In genomic region chr16:69340095-69340644, GRCh38 we compare ENCODE assay signal across 8 cellular contexts. TPM values are rescaled to one million over a fixed set of nuclear protein-coding genes. Genes with fewer than 3 reads are reported as not detected.
DNase-seq lines count a peak whose midpoint lies in the region; ATAC-seq, FAIRE-seq and TF ChIP-seq lines count a peak whose summit lies in the region.

No MANE protein-coding gene starts in this region.

- peak overlapping the region; percentile 96 for H3K9ac ChIP-seq in GM12878 (ENCODE audit: control insufficient read depth, insufficient read depth, low read length)

- BruUV-seq in GM12878 (replicated peaks; lab: Mats Ljungman, UMichigan) = no TSS peak

- intact Hi-C loops in GM12878 (cut with micrococcal nuclease; ENCODE audit: unreplicated experiment) = no loop called here

- H4K20me1 ChIP-seq in GM12878 (ENCODE audit: control insufficient read depth, insufficient read depth) = peaks cover 4% of the 10 kb centered on the region

- peak overlapping the region; percentile 92 for H3K4me3 ChIP-seq in AG10803 (ENCODE audit: low read length)
- peak overlapping the region; percentile 91 for H3K4me3 ChIP-seq in GM12878

- in situ Hi-C loops in GM12878 (cut with MboI) = no loop called here

- H3K27ac ChIP-seq in GM12878 (ENCODE audit: control insufficient read depth, insufficient read depth) = peak overlapping the region; percentile 85

- TF ChIP-seq RAD21 in GM12878 (IDR thresholded peaks at IDR 0.05; ENCODE audit: insufficient read depth, low read depth, low read length) = no peak

- CTCF ChIA-PET in GM12878 (lab: Yijun Ruan, JAX) = interaction anchor here (0.5 to 1.8 kb wide), 2 partner anchors 13 to 312 kb away, joined by 3 to 5 read pairs; no protein-coding TSS in a partner anchor

- no peaks in the 10 kb centered on the region for H3K9me3 ChIP-seq in GM12878 (replicated peaks; ENCODE audit: control insufficient read depth, insufficient read depth, low read length)

- SMC1A ChIA-PET in GM12878 (lab: Charles Lee; ENCODE audit: uncharacterized antibody, unreplicated experiment) = interaction anchor here (0.8 to 1.6 kb wide), 8 partner anchors 10 to 128 kb away, joined by 3 to 7 read pairs (median 4); partner anchors contain the start of genes PDF and VPS4A

- DNase-seq in AG10803 (ENCODE audit: low read depth) (peak; percentile 19), GM12878 (ENCODE audit: low read depth, low spot score) (no peak), memory B cell (ENCODE audit: low spot score in 2 of 2) (no peak), type B pancreatic cell (ENCODE audit: extremely low spot score, unreplicated experiment) (no peak), SKM-1 (lab: John Stamatoyannopoulos, UW; ENCODE audit: unreplicated experiment) (no peak), NCI-H146 (lab: John Stamatoyannopoulos, UW) (no peak)

- TF ChIP-seq CTCF in AG10803 (conservative IDR thresholded peaks at IDR 0.05; ENCODE audit: low read length) (no peak), GM12878 (IDR thresholded peaks at IDR 0.05 in 2 of 3, conservative IDR thresholded peaks at IDR 0.05 in 1 of 3; ENCODE audit: control insufficient read depth in 2 of 3, extremely low read depth in 1 of 3, insufficient read depth in 1 of 3, low read depth in 3 of 3, low read length in 3 of 3) (no peak), type B pancreatic cell (conservative IDR thresholded peaks at IDR 0.05) (no peak)

- ATAC-seq in HG03521 (IDR thresholded peaks at IDR 0.05; ENCODE audit: unreplicated experiment) = peak; percentile 4
- peak; percentile 3; the same call in 2 of the 3 replicates for ATAC-seq in GM12878
- no peak for ATAC-seq in memory B cell (ENCODE audit: low read depth)
- no peak for ATAC-seq in HG03378 (IDR thresholded peaks at IDR 0.05; ENCODE audit: unreplicated experiment)

- H3K27me3 ChIP-seq in GM12878 (replicated peaks in 1 of 2; ENCODE audit: control insufficient read depth in 2 of 2, insufficient read depth in 2 of 2, low read length in 1 of 2) = no peaks in the 10 kb centered on the region

- TF ChIP-seq EP300 in GM12878 (IDR thresholded peaks at IDR 0.05; ENCODE audit: borderline replicate concordance in 1 of 2, control insufficient read depth in 1 of 2, low read depth in 2 of 2, low read length in 2 of 2) = no peak

- H3K4me1 ChIP-seq in GM12878 (ENCODE audit: control insufficient read depth, insufficient read depth, low read length) = peaks cover 7% of the 10 kb centered on the region

- peaks cover 44% of the 10 kb centered on the region for H3K79me2 ChIP-seq in GM12878 (ENCODE audit: control insufficient read depth, insufficient read depth, low read length)

- H3K27ac Mint-ChIP-seq in memory B cell = peak overlapping the region; percentile 92
- H3K27ac Mint-ChIP-seq in type B pancreatic cell = peak overlapping the region; percentile 98

- H3K27me3 Mint-ChIP-seq in memory B cell = no peaks in the 10 kb centered on the region
- H3K27me3 Mint-ChIP-seq in type B pancreatic cell = no peaks in the 10 kb centered on the region

- H3K9me3 Mint-ChIP-seq in memory B cell = no peaks in the 10 kb centered on the region
- no peaks in the 10 kb centered on the region for H3K9me3 Mint-ChIP-seq in type B pancreatic cell

- H3K4me3 Mint-ChIP-seq in memory B cell (peak overlapping the region; percentile 97), type B pancreatic cell (peak overlapping the region; percentile 100)

- WGBS in GM12878 (ENCODE audit: insufficient coverage, insufficient replicate concordance, low lambda C conversion rate, missing lambda C conversion rate) = 2% methylated on average over 16 of the region's 16 CpGs

- peak overlapping the region; percentile 82 for H2AFZ ChIP-seq in GM12878 (ENCODE audit: control insufficient read depth, low read depth, low read length)

- POLR2A ChIA-PET in GM12878 (lab: Charles Lee) = interaction anchor here (0.5 to 5.5 kb wide), 7 partner anchors 11 to 413 kb away, joined by 3 to 42 read pairs (median 4); partner anchors contain the start of gene PDF

- H3K36me3 Mint-ChIP-seq in memory B cell (peaks cover 12% of the 10 kb centered on the region), type B pancreatic cell (peaks cover 19% of the 10 kb centered on the region)

- FAIRE-seq in GM12878 (lab: Jason Lieb, UNC) = peak; percentile 62

- H3K4me2 ChIP-seq in GM12878 (ENCODE audit: control insufficient read depth, insufficient read depth) = peak overlapping the region; percentile 94

- no peak for TF ChIP-seq POLR2A in GM12878 (IDR thresholded peaks at IDR 0.05; ENCODE audit: low read depth, low read length)

- peaks cover 17% of the 10 kb centered on the region for H3K4me1 Mint-ChIP-seq in memory B cell
- peaks cover 27% of the 10 kb centered on the region for H3K4me1 Mint-ChIP-seq in type B pancreatic cell (ENCODE audit: unreplicated experiment)

- H3K36me3 ChIP-seq in GM12878 (ENCODE audit: control insufficient read depth in 2 of 2, insufficient read depth in 2 of 2, low read length in 1 of 2) = peaks cover 1 to 29% of the 10 kb centered on the region in 2 experiments

- RAD21 ChIA-PET in GM12878 (lab: Charles Lee; ENCODE audit: unreplicated experiment) = interaction anchor here (0.8 to 1.4 kb wide), 2 partner anchors 10 to 256 kb away, joined by 3 to 5 read pairs; partner anchors contain the start of gene PDF

RNA-seq across cellular contexts. Expression of gene NIP7, which starts 0.6 kb away (rescaled TPM):
- total RNA-seq in GM12878 (2013; cell fraction: nucleolus; rRNA removed) = 21.6 and 24.4 TPM in 2 replicates
- total RNA-seq in GM12878 (2014; rRNA removed) (35.5 and 43.2 TPM in 2 replicates), GM12878 (2014; rRNA removed; fragmentation: Illumina TruSeq; extraction: Trizol) (54.1 and 58.9 TPM in 2 replicates), GM12878 (2021) (38.5 and 39.1 TPM in 2 replicates), type B pancreatic cell (ENCODE audit: low replicate concordance) (30.2 and 33.2 TPM in 2 replicates)
- polyA plus RNA-seq in GM12878 (2011; ENCODE audit: low read depth) = 23.3 TPM
- polyA plus RNA-seq in GM12878 (2011; rRNA removed) (18.8 and 20.7 TPM in 2 replicates), GM12878 (2014; fragmentation: Illumina TruSeq; extraction: Trizol) (57.7 and 68.6 TPM in 2 replicates), GM12878 (2014; fragmentation: Nextera tagmentation; extraction: Ambion mirVana) (10 to 100 TPM; 57.8 to 62.9 TPM), GM12878 (2014; rRNA removed) (35.5 and 38.6 TPM in 2 replicates), GM12878 (2016; fragmentation: Nextera tagmentation; extraction: Ambion mirVana) (10 to 100 TPM; 56.6 to 56.7 TPM)
- polyA plus RNA-seq in GM12878 (2011; cell fraction: cytosol; rRNA removed) = 12.9 and 16.9 TPM in 2 replicates
- polyA plus RNA-seq in GM12878 (2011; cell fraction: nucleus; rRNA removed) = 7.0 and 9.8 TPM in 2 replicates
- 22.9 and 28.6 TPM in 2 replicates for polyA plus RNA-seq in GM12878 (2012)
- 18.5 and 18.8 TPM in 2 replicates for polyA minus RNA-seq in GM12878 (2011; rRNA and poly(A)+ RNA removed)
- 7.5 and 7.9 TPM in 2 replicates for polyA minus RNA-seq in GM12878 (2011; cell fraction: cytosol; rRNA and poly(A)+ RNA removed)
- 9.7 and 11.0 TPM in 2 replicates for polyA minus RNA-seq in GM12878 (2011; cell fraction: nucleus; rRNA and poly(A)+ RNA removed)

RNA-seq across cellular contexts. Expression of gene COG8, which starts 0.8 kb away (rescaled TPM):
- total RNA-seq in GM12878 (2013; cell fraction: nucleolus; rRNA removed) = 59.5 and 67.1 TPM in 2 replicates
- 38.0 and 39.6 TPM in 2 replicates for total RNA-seq in GM12878 (2014; rRNA removed)
- total RNA-seq in GM12878 (2014; rRNA removed; fragmentation: Illumina TruSeq; extraction: Trizol) = 18.1 and 19.1 TPM in 2 replicates
- total RNA-seq in GM12878 (2021) = 29.9 and 38.6 TPM in 2 replicates
- 10.7 TPM for polyA plus RNA-seq in GM12878 (2011; ENCODE audit: low read depth)
- polyA plus RNA-seq in GM12878 (2011; rRNA removed) = 12.4 and 20.3 TPM in 2 replicates
- polyA plus RNA-seq in GM12878 (2011; cell fraction: cytosol; rRNA removed) = 26.3 and 31.1 TPM in 2 replicates
- 24.1 and 27.5 TPM in 2 replicates for polyA plus RNA-seq in GM12878 (2011; cell fraction: nucleus; rRNA removed)
- polyA plus RNA-seq in GM12878 (2012) = 13.7 and 16.0 TPM in 2 replicates
- polyA plus RNA-seq in GM12878 (2014; fragmentation: Illumina TruSeq; extraction: Trizol) = 13.1 and 17.5 TPM in 2 replicates
- 1 to 10 TPM; 2.8 to 3.1 TPM for polyA plus RNA-seq in GM12878 (2014; fragmentation: Nextera tagmentation; extraction: Ambion mirVana)
- polyA plus RNA-seq in GM12878 (2014; rRNA removed) = 25.1 and 27.2 TPM in 2 replicates
- polyA plus RNA-seq in GM12878 (2016; fragmentation: Nextera tagmentation; extraction: Ambion mirVana) = 10 to 100 TPM; 29.2 to 31.0 TPM
- 35.3 and 52.3 TPM in 2 replicates for polyA minus RNA-seq in GM12878 (2011; rRNA and poly(A)+ RNA removed)
- 15.2 and 16.5 TPM in 2 replicates for polyA minus RNA-seq in GM12878 (2011; cell fraction: cytosol; rRNA and poly(A)+ RNA removed)
- 29.6 and 47.5 TPM in 2 replicates for polyA minus RNA-seq in GM12878 (2011; cell fraction: nucleus; rRNA and poly(A)+ RNA removed)
- total RNA-seq in type B pancreatic cell (ENCODE audit: low replicate concordance) = 42.5 and 57.3 TPM in 2 replicates

RNA-seq across cellular contexts. Expression of gene PDF, which starts 9.8 kb away (rescaled TPM):
- total RNA-seq in GM12878 (2013; cell fraction: nucleolus; rRNA removed) = 9.9 and 10.2 TPM in 2 replicates
- total RNA-seq in GM12878 (2014; rRNA removed) (32.5 and 42.0 TPM in 2 replicates), GM12878 (2014; rRNA removed; fragmentation: Illumina TruSeq; extraction: Trizol) (2.4 and 3.0 TPM in 2 replicates), GM12878 (2021) (25.8 and 28.7 TPM in 2 replicates), type B pancreatic cell (ENCODE audit: low replicate concordance) (14.6 and 19.0 TPM in 2 replicates)
- 5.3 TPM for polyA plus RNA-seq in GM12878 (2011; ENCODE audit: low read depth)
- polyA plus RNA-seq in GM12878 (2011; rRNA removed) (1.4 and 4.6 TPM in 2 replicates), GM12878 (2014; fragmentation: Illumina TruSeq; extraction: Trizol) (1.9 and 2.4 TPM in 2 replicates), GM12878 (2014; fragmentation: Nextera tagmentation; extraction: Ambion mirVana) (under 1 TPM; 0.13 to 0.37 TPM), GM12878 (2014; rRNA removed) (30.1 and 37.6 TPM in 2 replicates), GM12878 (2016; fragmentation: Nextera tagmentation; extraction: Ambion mirVana) (10 to 100 TPM; 38.5 to 44.1 TPM)
- 8.8 and 15.5 TPM in 2 replicates for polyA plus RNA-seq in GM12878 (2011; cell fraction: cytosol; rRNA removed)
- polyA plus RNA-seq in GM12878 (2011; cell fraction: nucleus; rRNA removed) = 9.9 and 10.9 TPM in 2 replicates
- polyA plus RNA-seq in GM12878 (2012) = 8.2 and 10.7 TPM in 2 replicates
- 3.1 and 4.0 TPM in 2 replicates for polyA minus RNA-seq in GM12878 (2011; rRNA and poly(A)+ RNA removed)
- polyA minus RNA-seq in GM12878 (2011; cell fraction: cytosol; rRNA and poly(A)+ RNA removed) = 1.1 and 5.7 TPM in 2 replicates
- polyA minus RNA-seq in GM12878 (2011; cell fraction: nucleus; rRNA and poly(A)+ RNA removed) = 2.4 and 5.4 TPM in 2 replicates

RNA-seq across cellular contexts. Expression of gene TMED6, which starts 11.4 kb away (rescaled TPM):
- total RNA-seq in GM12878 (2013; cell fraction: nucleolus; rRNA removed) = 1.5 TPM in 2 replicates
- 0.27 and 0.40 TPM in 2 replicates for total RNA-seq in GM12878 (2014; rRNA removed)
- total RNA-seq in GM12878 (2014; rRNA removed; fragmentation: Illumina TruSeq; extraction: Trizol) = 0.37 and 1.1 TPM in 2 replicates
- total RNA-seq in GM12878 (2021) = 0.48 and 1.7 TPM in 2 replicates
- polyA plus RNA-seq in GM12878 (2011; ENCODE audit: low read depth) = 1.0 TPM
- 0.30 and 0.36 TPM in 2 replicates for polyA plus RNA-seq in GM12878 (2011; rRNA removed)
- 0.12 and 0.18 TPM in 2 replicates for polyA plus RNA-seq in GM12878 (2011; cell fraction: cytosol; rRNA removed)
- polyA plus RNA-seq in GM12878 (2011; cell fraction: nucleus; rRNA removed) = 0.47 and 0.70 TPM in 2 replicates
- polyA plus RNA-seq in GM12878 (2012) = 0.69 and 1.4 TPM in 2 replicates
- 0.78 and 1.4 TPM in 2 replicates for polyA plus RNA-seq in GM12878 (2014; fragmentation: Illumina TruSeq; extraction: Trizol)
- under 1 TPM; 0.40 to 0.80 TPM for polyA plus RNA-seq in GM12878 (2014; fragmentation: Nextera tagmentation; extraction: Ambion mirVana)
- polyA plus RNA-seq in GM12878 (2014; rRNA removed) = 0.27 and 0.52 TPM in 2 replicates
- under 1 TPM; 0.78 to 0.83 TPM for polyA plus RNA-seq in GM12878 (2016; fragmentation: Nextera tagmentation; extraction: Ambion mirVana)
- polyA minus RNA-seq in GM12878 (2011; rRNA and poly(A)+ RNA removed) = not detected in 2 replicates
- polyA minus RNA-seq in GM12878 (2011; cell fraction: cytosol; rRNA and poly(A)+ RNA removed) = not detected in 2 replicates
- polyA minus RNA-seq in GM12878 (2011; cell fraction: nucleus; rRNA and poly(A)+ RNA removed) = not detected in 2 replicates
- total RNA-seq in type B pancreatic cell (ENCODE audit: low replicate concordance) = 1.7 and 5.3 TPM in 2 replicates

RNA-seq across cellular contexts. Expression of gene VPS4A, which starts 29.0 kb away (rescaled TPM):
- 26.1 and 29.7 TPM in 2 replicates for total RNA-seq in GM12878 (2013; cell fraction: nucleolus; rRNA removed)
- total RNA-seq in GM12878 (2014; rRNA removed) (21.4 and 22.5 TPM in 2 replicates), GM12878 (2014; rRNA removed; fragmentation: Illumina TruSeq; extraction: Trizol) (16.1 and 17.2 TPM in 2 replicates), GM12878 (2021) (21.4 and 22.2 TPM in 2 replicates), type B pancreatic cell (ENCODE audit: low replicate concordance) (23.2 and 31.2 TPM in 2 replicates)
- 16.3 TPM for polyA plus RNA-seq in GM12878 (2011; ENCODE audit: low read depth)
- polyA plus RNA-seq in GM12878 (2011; rRNA removed) (5.7 and 8.7 TPM in 2 replicates), GM12878 (2014; fragmentation: Illumina TruSeq; extraction: Trizol) (13.8 and 22.2 TPM in 2 replicates), GM12878 (2014; fragmentation: Nextera tagmentation; extraction: Ambion mirVana) (1 to 10 TPM; 5.2 to 8.7 TPM), GM12878 (2014; rRNA removed) (20.3 and 24.0 TPM in 2 replicates), GM12878 (2016; fragmentation: Nextera tagmentation; extraction: Ambion mirVana) (10 to 100 TPM; 34.6 to 36.3 TPM)
- polyA plus RNA-seq in GM12878 (2011; cell fraction: cytosol; rRNA removed) = 13.2 and 13.9 TPM in 2 replicates
- polyA plus RNA-seq in GM12878 (2011; cell fraction: nucleus; rRNA removed) = 19.0 and 24.1 TPM in 2 replicates
- polyA plus RNA-seq in GM12878 (2012) = 23.7 and 31.4 TPM in 2 replicates
- 8.6 and 16.8 TPM in 2 replicates for polyA minus RNA-seq in GM12878 (2011; rRNA and poly(A)+ RNA removed)
- polyA minus RNA-seq in GM12878 (2011; cell fraction: cytosol; rRNA and poly(A)+ RNA removed) = 6.9 and 12.4 TPM in 2 replicates
- 9.6 and 11.8 TPM in 2 replicates for polyA minus RNA-seq in GM12878 (2011; cell fraction: nucleus; rRNA and poly(A)+ RNA removed)

Comparison
In these comparisons a context has a peak if more than half of its experiments do, and no peak if none do; other contexts are left out.
1. ATAC-seq: peak in HG03521 (single experiment) and GM12878 (single experiment); none in memory B cell (single experiment) and HG03378 (single experiment).